In the genomic region with DNA sequence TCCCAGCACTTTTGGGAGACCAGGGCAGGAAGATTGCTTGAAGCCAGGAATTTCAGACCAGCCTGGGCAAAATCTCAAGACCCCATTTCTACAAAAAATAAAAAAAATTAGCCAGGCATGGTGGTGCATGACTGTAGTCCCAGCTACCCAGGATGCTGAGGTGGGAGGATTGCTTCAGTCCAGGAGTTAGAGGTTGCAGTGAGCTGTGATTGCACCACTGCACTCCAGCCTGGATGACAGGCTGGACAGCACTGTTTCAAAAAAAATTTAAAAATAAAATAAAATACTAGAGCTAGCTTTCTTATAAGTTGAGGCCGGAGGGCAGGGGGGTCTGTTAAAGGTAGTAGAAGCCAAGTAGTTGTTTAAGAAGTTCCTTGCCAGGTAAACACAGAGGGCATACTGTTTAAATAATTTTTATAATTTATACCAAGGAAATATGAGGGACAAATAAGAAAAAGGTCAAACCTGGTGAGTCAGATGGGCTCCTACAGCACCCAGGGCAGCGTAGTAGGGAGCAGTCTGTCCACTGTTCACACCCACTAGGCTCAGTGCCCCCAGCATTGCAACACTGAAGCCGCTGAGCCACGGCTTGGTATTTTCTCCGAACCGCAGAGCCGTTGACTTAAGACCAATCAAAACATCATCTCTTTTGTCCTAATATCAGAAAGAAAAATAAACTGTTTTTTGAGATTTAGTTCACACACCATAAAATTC, we compare ENCODE assay signal across 1 cellular context.
TF ChIP-seq lines count a peak whose summit lies in the region.

No MANE protein-coding gene starts in this region.

TF ChIP-seq in HEK293, 187 proteins besides CTCF, POLR2A, EP300 and RAD21 (continued from another document):
- TF ChIP-seq, protein P1, sequence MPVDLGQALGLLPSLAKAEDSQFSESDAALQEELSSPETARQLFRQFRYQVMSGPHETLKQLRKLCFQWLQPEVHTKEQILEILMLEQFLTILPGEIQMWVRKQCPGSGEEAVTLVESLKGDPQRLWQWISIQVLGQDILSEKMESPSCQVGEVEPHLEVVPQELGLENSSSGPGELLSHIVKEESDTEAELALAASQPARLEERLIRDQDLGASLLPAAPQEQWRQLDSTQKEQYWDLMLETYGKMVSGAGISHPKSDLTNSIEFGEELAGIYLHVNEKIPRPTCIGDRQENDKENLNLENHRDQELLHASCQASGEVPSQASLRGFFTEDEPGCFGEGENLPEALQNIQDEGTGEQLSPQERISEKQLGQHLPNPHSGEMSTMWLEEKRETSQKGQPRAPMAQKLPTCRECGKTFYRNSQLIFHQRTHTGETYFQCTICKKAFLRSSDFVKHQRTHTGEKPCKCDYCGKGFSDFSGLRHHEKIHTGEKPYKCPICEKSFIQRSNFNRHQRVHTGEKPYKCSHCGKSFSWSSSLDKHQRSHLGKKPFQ (tag by site-specific recombination; IDR thresholded peaks at IDR 0.05): peak; percentile 88
- TF ChIP-seq ZNF146 (tag by site-specific recombination; IDR thresholded peaks at IDR 0.05): no peak
- TF ChIP-seq GLIS1 (tag by site-specific recombination; IDR thresholded peaks at IDR 0.05): peak; percentile 35; the same call in 1 of the 2 replicates
- TF ChIP-seq ZNF138 (tag by site-specific recombination; IDR thresholded peaks at IDR 0.05; ENCODE audit: borderline replicate concordance): no peak
- no peak for TF ChIP-seq ZNF707 (tag by site-specific recombination; IDR thresholded peaks at IDR 0.05)
- TF ChIP-seq, protein P2, sequence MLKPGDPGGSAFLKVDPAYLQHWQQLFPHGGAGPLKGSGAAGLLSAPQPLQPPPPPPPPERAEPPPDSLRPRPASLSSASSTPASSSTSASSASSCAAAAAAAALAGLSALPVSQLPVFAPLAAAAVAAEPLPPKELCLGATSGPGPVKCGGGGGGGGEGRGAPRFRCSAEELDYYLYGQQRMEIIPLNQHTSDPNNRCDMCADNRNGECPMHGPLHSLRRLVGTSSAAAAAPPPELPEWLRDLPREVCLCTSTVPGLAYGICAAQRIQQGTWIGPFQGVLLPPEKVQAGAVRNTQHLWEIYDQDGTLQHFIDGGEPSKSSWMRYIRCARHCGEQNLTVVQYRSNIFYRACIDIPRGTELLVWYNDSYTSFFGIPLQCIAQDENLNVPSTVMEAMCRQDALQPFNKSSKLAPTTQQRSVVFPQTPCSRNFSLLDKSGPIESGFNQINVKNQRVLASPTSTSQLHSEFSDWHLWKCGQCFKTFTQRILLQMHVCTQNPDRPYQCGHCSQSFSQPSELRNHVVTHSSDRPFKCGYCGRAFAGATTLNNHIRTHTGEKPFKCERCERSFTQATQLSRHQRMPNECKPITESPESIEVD (tag by site-specific recombination; IDR thresholded peaks at IDR 0.05): peak; percentile 86; the same call in 1 of the 2 replicates
- TF ChIP-seq KLF8 (tag by site-specific recombination; IDR thresholded peaks at IDR 0.05): 0 out of 2 replicates have a peak, but pooled peaks have one; percentile 27
- TF ChIP-seq FEZF1 (tag by site-specific recombination; IDR thresholded peaks at IDR 0.05): peak; percentile 58; the same call in 1 of the 2 replicates
- TF ChIP-seq ZNF843 (tag by site-specific recombination; IDR thresholded peaks at IDR 0.05): peak; percentile 77
- peak; percentile 29; the same call in 1 of the 2 replicates for TF ChIP-seq ZNF629 (tag by site-specific recombination; IDR thresholded peaks at IDR 0.05)
